In the genomic region with DNA sequence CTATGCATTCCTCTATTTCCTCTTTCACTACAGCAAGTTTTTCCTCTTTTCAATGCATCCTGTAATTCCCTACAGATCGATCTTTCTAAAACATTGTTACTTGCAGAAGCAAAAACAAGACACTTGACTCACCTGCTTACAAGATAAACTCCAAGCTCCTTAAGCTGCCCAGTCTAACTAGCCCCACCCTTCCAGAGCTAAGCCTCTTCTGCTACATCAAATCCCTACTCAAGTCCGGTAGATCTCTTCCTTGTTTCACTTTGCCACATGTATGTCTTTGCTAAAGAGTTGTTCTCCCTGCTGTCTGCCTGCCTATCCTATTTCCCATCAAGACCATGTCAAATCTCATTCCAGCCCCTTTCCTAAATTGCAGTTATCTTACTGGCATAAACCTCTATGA, we compare ENCODE assay signal across 1 cellular context.
TF ChIP-seq lines count a peak whose summit lies in the region.

No MANE protein-coding gene starts in this region.

TF ChIP-seq in SK-N-SH treated with all-trans-retinoic acid at 6 μM for 48 hours, 23 proteins besides CTCF, POLR2A, EP300 and RAD21 (continued from another document):
- TF ChIP-seq, protein P1, sequence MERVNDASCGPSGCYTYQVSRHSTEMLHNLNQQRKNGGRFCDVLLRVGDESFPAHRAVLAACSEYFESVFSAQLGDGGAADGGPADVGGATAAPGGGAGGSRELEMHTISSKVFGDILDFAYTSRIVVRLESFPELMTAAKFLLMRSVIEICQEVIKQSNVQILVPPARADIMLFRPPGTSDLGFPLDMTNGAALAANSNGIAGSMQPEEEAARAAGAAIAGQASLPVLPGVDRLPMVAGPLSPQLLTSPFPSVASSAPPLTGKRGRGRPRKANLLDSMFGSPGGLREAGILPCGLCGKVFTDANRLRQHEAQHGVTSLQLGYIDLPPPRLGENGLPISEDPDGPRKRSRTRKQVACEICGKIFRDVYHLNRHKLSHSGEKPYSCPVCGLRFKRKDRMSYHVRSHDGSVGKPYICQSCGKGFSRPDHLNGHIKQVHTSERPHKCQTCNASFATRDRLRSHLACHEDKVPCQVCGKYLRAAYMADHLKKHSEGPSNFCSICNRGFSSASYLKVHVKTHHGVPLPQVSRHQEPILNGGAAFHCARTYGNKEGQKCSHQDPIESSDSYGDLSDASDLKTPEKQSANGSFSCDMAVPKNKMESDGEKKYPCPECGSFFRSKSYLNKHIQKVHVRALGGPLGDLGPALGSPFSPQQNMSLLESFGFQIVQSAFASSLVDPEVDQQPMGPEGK (CRISPR knock-in tag; IDR thresholded peaks at IDR 0.05; ENCODE audit: borderline replicate concordance): no peak
- no peak for TF ChIP-seq SNAI2 (CRISPR knock-in tag; IDR thresholded peaks at IDR 0.05)
- no peak for TF ChIP-seq TOX (CRISPR knock-in tag; IDR thresholded peaks at IDR 0.05; ENCODE audit: borderline replicate concordance)
- no peak for TF ChIP-seq ESRRG (CRISPR knock-in tag; IDR thresholded peaks at IDR 0.05)
- TF ChIP-seq OSR1 (CRISPR knock-in tag; IDR thresholded peaks at IDR 0.05): no peak
- no peak for TF ChIP-seq GLIS3 (CRISPR knock-in tag; IDR thresholded peaks at IDR 0.05)
- no peak for TF ChIP-seq ARNTL (CRISPR knock-in tag; IDR thresholded peaks at IDR 0.05; ENCODE audit: borderline replicate concordance, low read depth)
- no peak for TF ChIP-seq ZFP3 (CRISPR knock-in tag; IDR thresholded peaks at IDR 0.05)
- TF ChIP-seq, protein P2, sequence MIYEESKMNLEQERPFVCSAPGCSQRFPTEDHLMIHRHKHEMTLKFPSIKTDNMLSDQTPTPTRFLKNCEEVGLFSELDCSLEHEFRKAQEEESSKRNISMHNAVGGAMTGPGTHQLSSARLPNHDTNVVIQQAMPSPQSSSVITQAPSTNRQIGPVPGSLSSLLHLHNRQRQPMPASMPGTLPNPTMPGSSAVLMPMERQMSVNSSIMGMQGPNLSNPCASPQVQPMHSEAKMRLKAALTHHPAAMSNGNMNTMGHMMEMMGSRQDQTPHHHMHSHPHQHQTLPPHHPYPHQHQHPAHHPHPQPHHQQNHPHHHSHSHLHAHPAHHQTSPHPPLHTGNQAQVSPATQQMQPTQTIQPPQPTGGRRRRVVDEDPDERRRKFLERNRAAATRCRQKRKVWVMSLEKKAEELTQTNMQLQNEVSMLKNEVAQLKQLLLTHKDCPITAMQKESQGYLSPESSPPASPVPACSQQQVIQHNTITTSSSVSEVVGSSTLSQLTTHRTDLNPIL (CRISPR knock-in tag; IDR thresholded peaks at IDR 0.05; ENCODE audit: low read depth): no peak
- TF ChIP-seq TCF4 (CRISPR knock-in tag; IDR thresholded peaks at IDR 0.05; ENCODE audit: borderline replicate concordance): no peak
